1 cellular context compared by ENCODE assay signal in the genomic region with DNA sequence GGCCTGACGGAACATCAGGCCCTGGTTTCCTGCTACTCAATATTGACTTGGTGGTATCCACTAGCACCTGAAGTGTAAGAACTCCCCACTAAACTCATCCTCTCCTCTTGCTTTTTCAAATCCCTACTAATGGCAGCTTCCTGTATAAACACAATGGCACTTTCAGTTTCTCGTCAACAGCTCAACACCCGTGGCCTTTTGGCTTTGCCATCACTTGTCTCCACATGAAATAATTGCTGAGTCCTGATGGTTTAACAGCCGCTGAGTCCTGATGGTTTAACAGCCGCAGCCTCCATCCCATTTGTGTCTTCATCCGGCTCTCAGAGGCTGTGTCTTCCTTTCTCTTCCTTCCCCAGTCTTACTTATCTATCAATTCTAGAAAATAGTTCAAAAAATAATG.
TF ChIP-seq lines count a peak whose summit lies in the region.

No MANE protein-coding gene starts in this region.

TF ChIP-seq in IMR-90, 13 proteins besides CTCF, POLR2A, EP300 and RAD21 (continued from another document):
- TF ChIP-seq, protein P1, sequence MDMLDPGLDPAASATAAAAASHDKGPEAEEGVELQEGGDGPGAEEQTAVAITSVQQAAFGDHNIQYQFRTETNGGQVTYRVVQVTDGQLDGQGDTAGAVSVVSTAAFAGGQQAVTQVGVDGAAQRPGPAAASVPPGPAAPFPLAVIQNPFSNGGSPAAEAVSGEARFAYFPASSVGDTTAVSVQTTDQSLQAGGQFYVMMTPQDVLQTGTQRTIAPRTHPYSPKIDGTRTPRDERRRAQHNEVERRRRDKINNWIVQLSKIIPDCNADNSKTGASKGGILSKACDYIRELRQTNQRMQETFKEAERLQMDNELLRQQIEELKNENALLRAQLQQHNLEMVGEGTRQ (IDR thresholded peaks at IDR 0.05; ENCODE audit: low read depth, low read length): no peak
